Comparison of ENCODE assay signal across 28 cellular contexts in the genomic region with DNA sequence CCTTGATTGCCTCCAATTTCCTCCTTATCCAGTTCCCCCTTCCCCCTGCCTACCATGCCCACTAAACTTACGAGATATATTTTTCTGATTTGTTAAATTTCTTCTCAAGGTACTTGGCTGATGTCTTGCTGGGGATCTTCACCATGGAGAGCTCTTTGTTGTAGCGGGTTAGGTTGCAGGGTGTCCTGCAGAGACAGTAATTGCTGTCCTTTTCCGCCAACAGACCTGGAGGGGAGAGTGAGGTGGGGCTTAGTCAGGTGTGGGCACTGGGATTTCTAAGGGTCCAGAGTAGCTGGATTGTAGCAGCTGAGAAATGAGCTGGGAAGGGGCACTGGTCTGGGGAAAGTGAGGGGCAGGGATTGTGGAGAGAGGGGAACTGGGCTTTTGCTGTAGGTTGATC. TPM values are rescaled to one million over a fixed set of nuclear protein-coding genes. Genes with fewer than 3 reads are reported as not detected.
"Had no signal": no experiment of that assay in that cellular context is flagged by ENCODE, and none has a peak within 500 bp of the region (broad histone marks: within the 10 kb centered on the region; RNA-seq: fewer than 3 reads in every experiment).

No MANE protein-coding gene starts in this region.

- H3K9me3 ChIP-seq: ascending aorta, body of pancreas had no signal

- DNase-seq: activated B cell treated with CpG ODN at 0.5 μM for 24 hours; activated CD4-positive, alpha-beta T cell treated with anti-CD3 and anti-CD28 coated beads for 1 hour; activated CD4-positive, alpha-beta T cell treated with anti-CD3 and anti-CD28 coated beads, Interleukin-2, amount 10 ng/mL, durations not matched to agents 24 days and 14 days; activated CD4-positive, alpha-beta T cell treated with anti-CD3 and anti-CD28 coated beads, Interleukin-2, amount 50 U/mL, for 48 hours; activated CD8-positive, alpha-beta memory T cell treated with anti-CD3 and anti-CD28 coated beads, Interleukin-2, amount 10 ng/mL, durations not matched to agents 7 days and 5 days; activated effector memory CD4-positive, alpha-beta T cell treated with Interleukin-2 at 50 U/mL for 16 hours; activated naive CD4-positive, alpha-beta T cell treated with Interleukin-2 at 50 U/mL for 16 hours; activated naive CD8-positive, alpha-beta T cell treated with anti-CD3 and anti-CD28 coated beads, Interleukin-2, amount 50 U/mL, for 24 hours; activated T-cell treated with anti-CD3 and anti-CD28 coated beads, Interleukin-2, amount 50 U/mL, for 24 hours; amniotic stem cell; body of pancreas; central memory CD4-positive, alpha-beta T cell; NCI-H1092; NCI-H2029; NCI-H2107; NCI-H2171 treated with DMSO at 0.1 percent for 48 hours; NCI-H510A treated with DMSO at 0.1 percent for 48 hours; NCI-H69; SIG-M5; T-helper 17 cell; T-helper 9 cell had no signal

- ATAC-seq: activated CD8-positive, alpha-beta memory T cell treated with anti-CD3 and anti-CD28 coated beads, Interleukin-2, amount 10 ng/mL, durations not matched to agents 7 days and 5 days; activated naive CD4-positive, alpha-beta T cell treated with anti-CD3 and anti-CD28 coated beads, Interleukin-2, amount 50 U/mL, for 72 hours; activated naive CD8-positive, alpha-beta T cell treated with anti-CD3 and anti-CD28 coated beads, Interleukin-2, amount 50 U/mL, for 24 hours; body of pancreas; T-helper 17 cell had no signal

- H3K4me1 ChIP-seq: ascending aorta, body of pancreas had no signal

- H3K36me3 ChIP-seq: ascending aorta had no signal

- H3K4me3 ChIP-seq: ascending aorta, body of pancreas had no signal

- H3K27me3 ChIP-seq: ascending aorta, body of pancreas had no signal

- H3K27ac ChIP-seq: ascending aorta, body of pancreas had no signal

RNA-seq across cellular contexts. Expression of a gene that starts 32.1 kb away (rescaled TPM):
- total RNA-seq: activated B cell treated with CpG ODN at 0.5 μM for 24 hours; activated CD4-positive, alpha-beta T cell treated with anti-CD3 and anti-CD28 coated beads, Interleukin-2, amount 10 ng/mL, durations not matched to agents 24 days and 14 days; activated CD8-positive, alpha-beta memory T cell treated with anti-CD3 and anti-CD28 coated beads, Interleukin-2, amount 10 ng/mL, durations not matched to agents 7 days and 5 days; activated naive CD4-positive, alpha-beta T cell treated with anti-CD3 and anti-CD28 coated beads, Interleukin-2, amount 50 U/mL, for 72 hours; activated T-helper 1 cell treated with anti-CD3 and anti-CD28 coated beads, Interleukin-12 subunit alpha, Interleukin-12 subunit beta, Interleukin-2, Interleukin-4 antibody, amounts not matched to agents 30 ng/mL and 10 ng/mL and 1 ng/mL, durations not matched to agents 14 hours and 24 hours and 36 hours; ascending aorta; bronchial epithelial cell; MCF 10A; OCI-LY7; RPMI7951; T-helper 17 cell had no signal
